ENCODE assay signal across 10 cellular contexts in the genomic region with DNA sequence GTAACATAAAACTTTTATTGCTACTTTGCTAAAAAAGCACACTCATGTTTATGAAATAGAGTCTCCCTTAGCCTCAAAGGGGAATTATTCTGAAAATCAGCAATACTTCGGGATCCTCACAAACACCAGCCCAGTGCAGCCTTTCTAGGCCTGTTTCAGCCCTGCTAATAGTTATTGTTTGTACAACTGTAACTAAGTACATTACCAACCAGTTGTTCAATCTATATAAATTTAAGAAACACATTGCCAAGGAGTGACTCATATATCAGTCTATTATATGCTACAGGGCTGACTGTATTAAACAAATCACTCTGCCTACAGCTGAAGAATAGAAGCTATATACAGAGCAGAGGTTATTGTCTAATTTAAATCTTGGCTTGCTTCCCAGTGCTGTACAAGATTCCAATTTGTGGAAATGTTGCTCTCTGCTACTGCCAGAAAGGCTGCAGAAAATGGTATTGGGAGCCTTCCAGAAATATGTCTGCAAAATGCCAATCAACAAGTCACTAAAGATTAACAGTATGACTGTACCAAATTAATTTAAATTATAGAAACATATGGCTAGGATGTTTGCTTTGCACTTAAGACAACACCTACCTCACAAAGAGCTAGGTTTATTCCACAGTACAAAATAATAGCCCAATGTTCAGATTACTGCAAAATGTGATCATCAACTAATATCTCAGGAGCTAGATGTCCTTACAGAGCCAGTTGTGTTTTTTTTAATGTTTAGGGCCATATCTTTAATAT.
DNase-seq lines count a peak whose midpoint lies in the region; ATAC-seq and TF ChIP-seq lines count a peak whose summit lies in the region.
"Had no signal": no experiment of that assay in that cellular context is flagged by ENCODE, and none has a peak within 500 bp of the region (broad histone marks: within the 10 kb centered on the region; RNA-seq: fewer than 3 reads in every experiment).

No MANE protein-coding gene starts in this region.

- in situ Hi-C loops in brain microvascular endothelial cell (cut with HindIII; ENCODE audit: low pct_ligation_motif_present, low sequenced_read_pairs) = no loop called here

- CTCF ChIA-PET in RWPE1 (lab: Yijun Ruan, JAX) = interaction anchor here (0.6 to 0.7 kb wide), 2 partner anchors 417 to 1556 kb away, joined by 3 read pairs; no protein-coding TSS in a partner anchor

- H3K27ac ChIP-seq in RWPE1 (no peak overlapping the region), brain microvascular endothelial cell (no peak overlapping the region)

- TF ChIP-seq CTCF in RWPE1 (conservative IDR thresholded peaks at IDR 0.05; ENCODE audit: low read depth) (no peak), brain microvascular endothelial cell (IDR thresholded peaks at IDR 0.05; ENCODE audit: low read depth, low read length, missing control alignments) (no peak)

- no peak overlapping the region for H3K4me3 ChIP-seq in brain microvascular endothelial cell (ENCODE audit: low read depth, low read length)

- DNase-seq in COLO668 (lab: John Stamatoyannopoulos, UW; ENCODE audit: unreplicated experiment) (peak; percentile 32), NCI-H146 treated with DMSO at 0.1 percent for 48 hours (lab: John Stamatoyannopoulos, UW; ENCODE audit: unreplicated experiment) (peak; percentile 76), RWPE1 (ENCODE audit: low spot score) (peak; percentile 52), kidney tubule cell (ENCODE audit: low spot score) (peak; percentile 6), GM19240 (ENCODE audit: insufficient read length, low spot score) (no peak), brain microvascular endothelial cell (no peak)
- no peak for DNase-seq in stimulated activated CD4-positive, alpha-beta T cell treated with anti-CD3 and anti-CD28 coated beads, Interleukin-4, amount 100 ng/mL, for 4 hours
- DNase-seq: activated naive CD8-positive, alpha-beta T cell treated with anti-CD3 and anti-CD28 coated beads, Interleukin-2, amount 50 U/mL, for 24 hours had no signal

- no peaks in the 10 kb centered on the region for H3K36me3 ChIP-seq in brain microvascular endothelial cell (replicated peaks)

- POLR2A ChIA-PET in RWPE1 (lab: Yijun Ruan, JAX; ENCODE audit: low non-redundant PET) = no interaction called here

- no peaks in the 10 kb centered on the region for H3K27me3 ChIP-seq in brain microvascular endothelial cell (replicated peaks)

- no peak for ATAC-seq in GM19463 (IDR thresholded peaks at IDR 0.05; ENCODE audit: unreplicated experiment)
- ATAC-seq: activated naive CD8-positive, alpha-beta T cell treated with anti-CD3 and anti-CD28 coated beads, Interleukin-2, amount 50 U/mL, for 24 hours; Right ventricle myocardium inferior had no signal

Comparison
In these comparisons a context has a peak if more than half of its experiments do, and no peak if none do; other contexts are left out.
1. DNase-seq: peak in COLO668 (single experiment), NCI-H146 treated with DMSO at 0.1 percent for 48 hours (single experiment), RWPE1 (single experiment) and kidney tubule cell (single experiment); none in GM19240 (single experiment), brain microvascular endothelial cell (single experiment) and stimulated activated CD4-positive, alpha-beta T cell treated with anti-CD3 and anti-CD28 coated beads, Interleukin-4, amount 100 ng/mL, for 4 hours (0 of 2).